Comparison of ENCODE assay signal across 11 cellular contexts in genomic region chr5:6733411-6734242, GRCh38. TPM values are rescaled to one million over a fixed set of nuclear protein-coding genes. Genes with fewer than 3 reads are reported as not detected.
A peak's percentile ranks its signal among the peaks of the same experiment; 100 is the strongest.
DNase-seq lines count a peak whose midpoint lies in the region; FAIRE-seq and TF ChIP-seq lines count a peak whose summit lies in the region.
"Had no signal": no experiment of that assay in that cellular context is flagged by ENCODE, and none has a peak within 500 bp of the region (broad histone marks: within the 10 kb centered on the region; RNA-seq: fewer than 3 reads in every experiment).

No MANE protein-coding gene starts in this region.

- H3K4me3 ChIP-seq in CD8-positive, alpha-beta memory T cell (ENCODE audit: low read length) = no peak overlapping the region
- peak overlapping the region in 1 of 2 experiments; percentile 56; a peak in 1 of 4 replicates for H3K4me3 ChIP-seq in SK-N-SH (ENCODE audit: low read depth in 2 of 2, low read length in 1 of 2)
- H3K4me3 ChIP-seq: neural progenitor cell, PC-9 had no signal

- TF ChIP-seq RAD21 in SK-N-SH (IDR thresholded peaks at IDR 0.05; ENCODE audit: low read length) = no peak

- H3K36me3 Mint-ChIP-seq in CD8-positive, alpha-beta memory T cell = peaks cover 0 to 36% (median 10%) of the 10 kb centered on the region in 3 donors
- H3K36me3 Mint-ChIP-seq in endothelial cell (ENCODE audit: low read depth, unreplicated experiment) = peaks cover 12% of the 10 kb centered on the region

- peak overlapping the region; percentile 48; the same call in 1 of the 2 replicates for H3K9ac ChIP-seq in SK-N-SH
- H3K9ac ChIP-seq: neural progenitor cell had no signal

- H3K36me3 ChIP-seq in CD8-positive, alpha-beta memory T cell (ENCODE audit: insufficient read depth, low read length) = peaks cover 7% of the 10 kb centered on the region
- peaks cover 12 to 18% of the 10 kb centered on the region in 2 experiments for H3K36me3 ChIP-seq in SK-N-SH (replicated peaks in 1 of 2; ENCODE audit: control insufficient read depth in 1 of 2, insufficient read depth in 2 of 2, low read length in 1 of 2)
- H3K36me3 ChIP-seq: neural progenitor cell had no signal

- no peak for FAIRE-seq in D721Med (lab: Jason Lieb, UNC)

- peaks cover 89% of the 10 kb centered on the region for H4K20me1 ChIP-seq in SK-N-SH (ENCODE audit: insufficient read depth)

- peak overlapping the region; percentile 81 for H3K4me2 ChIP-seq in SK-N-SH
- H3K4me2 ChIP-seq: neural progenitor cell, PC-9 had no signal

- H3K9me3 Mint-ChIP-seq in CD8-positive, alpha-beta memory T cell = no peaks in the 10 kb centered on the region
- no peaks in the 10 kb centered on the region for H3K9me3 Mint-ChIP-seq in endothelial cell (ENCODE audit: unreplicated experiment)
- H3K9me3 Mint-ChIP-seq: neural progenitor cell had no signal

- H3K9me3 ChIP-seq in CD8-positive, alpha-beta memory T cell (ENCODE audit: low read length) = no peaks in the 10 kb centered on the region
- H3K9me3 ChIP-seq in SK-N-SH = no peaks in the 10 kb centered on the region

- H3K4me1 ChIP-seq in CD8-positive, alpha-beta memory T cell (ENCODE audit: insufficient read depth, low read length) = peaks cover 32% of the 10 kb centered on the region
- peaks cover 41 to 46% of the 10 kb centered on the region in 2 experiments for H3K4me1 ChIP-seq in SK-N-SH (ENCODE audit: control insufficient read depth in 1 of 2, insufficient read depth in 2 of 2, low read depth in 1 of 2, low read length in 1 of 2)

- H2AFZ ChIP-seq in SK-N-SH (ENCODE audit: low read depth) = no peak overlapping the region
- H2AFZ ChIP-seq: neural progenitor cell, PC-9 had no signal

- no peaks in the 10 kb centered on the region for H3K9me2 ChIP-seq in SK-N-SH

- peak overlapping the region in 1 of 7 donors; percentile 8 for H3K4me3 Mint-ChIP-seq in CD8-positive, alpha-beta memory T cell
- no peak overlapping the region for H3K4me3 Mint-ChIP-seq in endothelial cell (ENCODE audit: unreplicated experiment)
- H3K4me3 Mint-ChIP-seq: neural progenitor cell had no signal

- peaks cover 36% of the 10 kb centered on the region for H3F3A ChIP-seq in SK-N-SH (replicated peaks; ENCODE audit: insufficient read depth)

- DNase-seq in CD8-positive, alpha-beta memory T cell = no peak
- DNase-seq in SK-N-SH (no peak), endothelial cell (ENCODE audit: low spot score) (no peak), posterior vena cava (ENCODE audit: low spot score) (peak; percentile 62), HEK293T (ENCODE audit: extremely low spot score) (no peak), NCI-H82 (lab: John Stamatoyannopoulos, UW) (no peak), D721Med (ENCODE audit: insufficient read length, low spot score) (no peak), substantia nigra (lab: John Stamatoyannopoulos, UW) (no peak)
- DNase-seq: NCI-H1048, PC-9 had no signal

- CTCF ChIA-PET in CD8-positive, alpha-beta memory T cell (lab: Charles Lee) = no interaction called here
- CTCF ChIA-PET in SK-N-SH (lab: Yijun Ruan, JAX) (interaction anchor here (6.5 kb wide), 1 partner anchor 11 kb away, joined by 37 read pairs; no protein-coding TSS in a partner anchor), HEK293T (lab: Yijun Ruan, JAX) (no interaction called here)

- TF ChIP-seq EP300 in SK-N-SH (IDR thresholded peaks at IDR 0.05; ENCODE audit: borderline replicate concordance in 1 of 2, low read depth in 1 of 2, low read length in 1 of 2) = no peak

- H3K27me3 Mint-ChIP-seq in CD8-positive, alpha-beta memory T cell = no peaks in the 10 kb centered on the region
- H3K27me3 Mint-ChIP-seq in endothelial cell (ENCODE audit: unreplicated experiment) = no peaks in the 10 kb centered on the region

- H3K79me2 ChIP-seq in SK-N-SH (ENCODE audit: insufficient read depth) = peaks cover 99% of the 10 kb centered on the region

- TF ChIP-seq CTCF in SK-N-SH (IDR thresholded peaks at IDR 0.05) (no peak), endothelial cell (IDR thresholded peaks at IDR 0.05; ENCODE audit: unreplicated experiment) (no peak), D721Med (IDR thresholded peaks at IDR 0.05; ENCODE audit: insufficient read depth, missing control alignments) (no peak)

- H3K27me3 ChIP-seq in CD8-positive, alpha-beta memory T cell (ENCODE audit: insufficient read depth, low read length, poor library complexity, severe bottlenecking) = no peaks in the 10 kb centered on the region
- H3K27me3 ChIP-seq in SK-N-SH (ENCODE audit: insufficient read depth) = no peaks in the 10 kb centered on the region
- H3K27me3 ChIP-seq: neural progenitor cell had no signal

- WGBS in SK-N-SH (ENCODE audit: low lambda C conversion rate) = 86% methylated on average over 21 of the region's 21 CpGs

- peaks cover 56 to 83% (median 79%) of the 10 kb centered on the region in 3 donors for H3K4me1 Mint-ChIP-seq in CD8-positive, alpha-beta memory T cell
- peaks cover 21% of the 10 kb centered on the region for H3K4me1 Mint-ChIP-seq in endothelial cell (ENCODE audit: unreplicated experiment)

- intact Hi-C loops in posterior vena cava (cut with DNase I) = no loop called here

- no peak overlapping the region for H3K27ac ChIP-seq in CD8-positive, alpha-beta memory T cell (ENCODE audit: low read depth, low read length)
- H3K27ac ChIP-seq in SK-N-SH (ENCODE audit: low read depth in 2 of 2, low read length in 1 of 2) (peak overlapping the region; percentile 60 to 98), substantia nigra (ENCODE audit: low read depth, low read length, poor library complexity, severe bottlenecking) (no peak overlapping the region)
- H3K27ac ChIP-seq: neural progenitor cell, PC-9 had no signal

- H3K27ac Mint-ChIP-seq in CD8-positive, alpha-beta memory T cell = peak overlapping the region in 6 of 8 donors; percentile 15 to 96 (median 62)
- peak overlapping the region; percentile 28 for H3K27ac Mint-ChIP-seq in endothelial cell (ENCODE audit: unreplicated experiment)
- H3K27ac Mint-ChIP-seq: neural progenitor cell had no signal

- POLR2A ChIA-PET in CD8-positive, alpha-beta memory T cell (lab: Charles Lee) = interaction anchor here (1.0 kb wide), 1 partner anchor 18 kb away, joined by 3 read pairs; no protein-coding TSS in a partner anchor
- POLR2A ChIA-PET in SK-N-SH (lab: Yijun Ruan, JAX) (no interaction called here), HEK293T (lab: Yijun Ruan, JAX) (no interaction called here)

TF ChIP-seq in SK-N-SH, 30 proteins besides CTCF, POLR2A, EP300 and RAD21:
- TF ChIP-seq JUND (IDR thresholded peaks at IDR 0.05) (no peak), MEF2A (IDR thresholded peaks at IDR 0.05; ENCODE audit: borderline replicate concordance, low read depth) (no peak), RFX5 (IDR thresholded peaks at IDR 0.05; ENCODE audit: low read length) (no peak), RCOR1 (IDR thresholded peaks at IDR 0.05; ENCODE audit: low read length) (no peak), SIN3A (IDR thresholded peaks at IDR 0.05; ENCODE audit: borderline replicate concordance, low read depth, low read length) (no peak), MAX (IDR thresholded peaks at IDR 0.05; ENCODE audit: low read depth) (no peak), MXI1 (IDR thresholded peaks at IDR 0.05; ENCODE audit: low read depth, low read length) (no peak)

TF ChIP-seq in HEK293T, 16 proteins besides CTCF, POLR2A, EP300 and RAD21:
- TF ChIP-seq LEF1 (IDR thresholded peaks at IDR 0.05; ENCODE audit: borderline replicate concordance) = no peak
- no peak for TF ChIP-seq SP1 (IDR thresholded peaks at IDR 0.05)
- no peak for TF ChIP-seq ELF4 (IDR thresholded peaks at IDR 0.05)
- no peak for TF ChIP-seq FOXA1 (IDR thresholded peaks at IDR 0.05)
- no peak for TF ChIP-seq CTBP1 (IDR thresholded peaks at IDR 0.05; ENCODE audit: borderline replicate concordance)
- TF ChIP-seq L3MBTL2 (conservative IDR thresholded peaks at IDR 0.05) = no peak
- TF ChIP-seq ZNF384 (IDR thresholded peaks at IDR 0.05) = no peak
- TF ChIP-seq ARNT (IDR thresholded peaks at IDR 0.05) = no peak
- TF ChIP-seq PKNOX1 (IDR thresholded peaks at IDR 0.05) = no peak
- no peak for TF ChIP-seq BHLHE40 (IDR thresholded peaks at IDR 0.05; ENCODE audit: borderline replicate concordance)
- no peak for TF ChIP-seq SUZ12 (IDR thresholded peaks at IDR 0.05)
- TF ChIP-seq FOXM1 (IDR thresholded peaks at IDR 0.05; ENCODE audit: borderline replicate concordance) = no peak
- no peak for TF ChIP-seq FOXK2 (IDR thresholded peaks at IDR 0.05)
- no peak for TF ChIP-seq HDGF (IDR thresholded peaks at IDR 0.05; ENCODE audit: borderline replicate concordance)
- no peak for TF ChIP-seq NFRKB (IDR thresholded peaks at IDR 0.05)
- no peak for TF ChIP-seq TARDBP (IDR thresholded peaks at IDR 0.05)

RNA-seq across cellular contexts. Expression of gene TENT4A, which starts 20.4 kb away (rescaled TPM):
- total RNA-seq in CD8-positive, alpha-beta memory T cell = 10 to 100 TPM; 25.6 to 28.4 TPM
- polyA plus RNA-seq in CD8-positive, alpha-beta memory T cell = 1.1 TPM
- polyA plus RNA-seq in SK-N-SH (2012; rRNA removed) = 5.2 and 6.0 TPM in 2 replicates
- polyA plus RNA-seq in SK-N-SH (2012; cell fraction: cytosol; rRNA removed) = 4.2 and 4.5 TPM in 2 replicates
- 40.7 and 44.6 TPM in 2 replicates for polyA plus RNA-seq in SK-N-SH (2012; cell fraction: nucleus; rRNA removed)
- total RNA-seq in endothelial cell (ENCODE audit: unreplicated experiment) (24.7 TPM), posterior vena cava (10 to 100 TPM; 20.8 to 24.3 TPM)

Comparison
In these comparisons a context has a peak if more than half of its experiments do, and no peak if none do; other contexts are left out.
1. H3K27ac ChIP-seq: peak in SK-N-SH (2 of 2); none in CD8-positive, alpha-beta memory T cell (single experiment) and substantia nigra (single experiment).